22 cellular contexts compared by ENCODE assay signal in genomic region chr2:72114693-72115051, GRCh38. TPM values are rescaled to one million over a fixed set of nuclear protein-coding genes. Genes with fewer than 3 reads are reported as not detected.
DNase-seq lines count a peak whose midpoint lies in the region; ATAC-seq, FAIRE-seq and TF ChIP-seq lines count a peak whose summit lies in the region.
"Had no signal": no experiment of that assay in that cellular context is flagged by ENCODE, and none has a peak within 500 bp of the region (broad histone marks: within the 10 kb centered on the region; RNA-seq: fewer than 3 reads in every experiment).

No MANE protein-coding gene starts in this region.

- H3K56ac ChIP-seq in mesendoderm (ENCODE audit: low read length): no peak overlapping the region

- H4K5ac ChIP-seq in mesendoderm (ENCODE audit: low read length): no peak overlapping the region

- ATAC-seq in A549: peak; percentile 10 to 12; a peak in 3 of 6 replicates

- FAIRE-seq in A549 (lab: Jason Lieb, UNC): no peak
- FAIRE-seq: colon had no signal

- H3K79me1 ChIP-seq in mesendoderm (ENCODE audit: low read length): no peaks in the 10 kb centered on the region

- H3K9me3 Mint-ChIP-seq in chondrocyte (ENCODE audit: low read depth) (no peaks in the 10 kb centered on the region), immature natural killer cell (peaks cover 0 to 3% (median 0%) of the 10 kb centered on the region in 6 donors)
- H3K9me3 Mint-ChIP-seq: activated naive CD4-positive, alpha-beta T cell treated with anti-CD3 and anti-CD28 coated beads for 36 hours; HFFc6 had no signal

- CTCF ChIA-PET in A549 (lab: Yijun Ruan, JAX): interaction anchor here (0.5 to 4.3 kb wide), 7 partner anchors 13 to 1567 kb away, joined by 3 to 13 read pairs (median 6); no protein-coding TSS in a partner anchor

- H3K4me3 ChIP-seq in A549: no peak overlapping the region
- no peak overlapping the region for H3K4me3 ChIP-seq in H7 (ENCODE audit: insufficient read depth, low read depth, low read length)
- no peak overlapping the region for H3K4me3 ChIP-seq in mesendoderm (ENCODE audit: low read length)
- H3K4me3 ChIP-seq: hepatocyte, neural progenitor cell, testis had no signal

- TF ChIP-seq RAD21 in A549 (conservative IDR thresholded peaks at IDR 0.05 in 1 of 2, IDR thresholded peaks at IDR 0.05 in 1 of 2): no peak

- H3K4me3 Mint-ChIP-seq in chondrocyte (ENCODE audit: unreplicated experiment) (no peak overlapping the region), immature natural killer cell (no peak overlapping the region)
- H3K4me3 Mint-ChIP-seq: activated naive CD4-positive, alpha-beta T cell treated with anti-CD3 and anti-CD28 coated beads for 36 hours; CD8-positive, alpha-beta memory T cell; neural progenitor cell had no signal

- H3K18ac ChIP-seq in mesendoderm (ENCODE audit: low read length): no peak overlapping the region

- H3K36me3 ChIP-seq in H7 (replicated peaks; ENCODE audit: control insufficient read depth, insufficient read depth, low read length): no peaks in the 10 kb centered on the region
- H3K36me3 ChIP-seq in mesendoderm (ENCODE audit: control insufficient read depth, insufficient read depth, low read length): no peaks in the 10 kb centered on the region
- H3K36me3 ChIP-seq: neural progenitor cell had no signal

- no peak overlapping the region for H3K23ac ChIP-seq in mesendoderm (ENCODE audit: low read length)

- TF ChIP-seq EP300 in A549 (IDR thresholded peaks at IDR 0.05): no peak

- H3K4me1 Mint-ChIP-seq in chondrocyte (ENCODE audit: low read depth): peaks cover 35% of the 10 kb centered on the region
- H3K4me1 Mint-ChIP-seq in immature natural killer cell: no peaks in the 10 kb centered on the region
- H3K4me1 Mint-ChIP-seq: CD8-positive, alpha-beta memory T cell had no signal

- no peak overlapping the region for H3K9ac ChIP-seq in mesendoderm (ENCODE audit: low read length)
- H3K9ac ChIP-seq: neural progenitor cell had no signal

- H2BK5ac ChIP-seq in mesendoderm (ENCODE audit: low read length): no peak overlapping the region

- no peaks in the 10 kb centered on the region for H3K36me3 Mint-ChIP-seq in chondrocyte (ENCODE audit: low read depth)
- H3K36me3 Mint-ChIP-seq in immature natural killer cell: no peaks in the 10 kb centered on the region
- H3K36me3 Mint-ChIP-seq: CD8-positive, alpha-beta memory T cell; neural progenitor cell had no signal

- TF ChIP-seq POLR2A in A549 (IDR thresholded peaks at IDR 0.05; ENCODE audit: low read length): no peak

- no peak for DNase-seq in A549 (ENCODE audit: low read depth in 1 of 2, low spot score in 1 of 2)
- peak; percentile 47 for DNase-seq in H7
- no peak for DNase-seq in chondrocyte (ENCODE audit: low spot score)
- DNase-seq in mesendoderm: peak; percentile 30
- no peak for DNase-seq in activated gamma-delta T cell (lab: John Stamatoyannopoulos, UW)
- no peak for DNase-seq in NCI-H345 treated with DMSO at 0.1 percent for 48 hours (lab: John Stamatoyannopoulos, UW; ENCODE audit: unreplicated experiment)
- DNase-seq in stimulated activated naive CD4-positive, alpha-beta T cell treated with Interleukin-2 at 50 U/mL for 16 hours (lab: John Stamatoyannopoulos, UW): no peak
- no peak for DNase-seq in immature natural killer cell
- DNase-seq: activated CD4-positive, alpha-beta T cell treated with anti-CD3 and anti-CD28 coated beads, Interleukin-2, amount 50 U/mL, for 1 hour; activated naive CD4-positive, alpha-beta T cell treated with anti-CD3 and anti-CD28 coated beads for 36 hours; activated T-cell treated with anti-CD3 and anti-CD28 coated beads for 4 hours; CD8-positive, alpha-beta memory T cell; midbrain; NCI-H1048; NCI-H524; testis had no signal

- TF ChIP-seq CTCF in A549 (IDR thresholded peaks at IDR 0.05) (no peak), chondrocyte (IDR thresholded peaks at IDR 0.05) (no peak)

- WGBS in A549 (ENCODE audit: missing lambda C conversion rate): 95% methylated on average over 11 of the region's 11 CpGs
- no CpG with 5 or more reads among the region's 11 CpGs for WGBS in mesendoderm (ENCODE audit: extremely low coverage, insufficient coverage, low lambda C conversion rate)

- H2AK5ac ChIP-seq in mesendoderm (ENCODE audit: low read length): no peak overlapping the region

- H3K27me3 ChIP-seq in H7 (ENCODE audit: control insufficient read depth, insufficient read depth, low read length) (no peaks in the 10 kb centered on the region), mesendoderm (ENCODE audit: insufficient read depth, low read length, poor library complexity) (no peaks in the 10 kb centered on the region)
- H3K27me3 ChIP-seq: hepatocyte, neural progenitor cell, testis had no signal

- H3K4me1 ChIP-seq in A549 (peaks cover 33% of the 10 kb centered on the region), mesendoderm (ENCODE audit: control insufficient read depth, low read depth, low read length) (no peaks in the 10 kb centered on the region)
- H3K4me1 ChIP-seq: neural progenitor cell, testis had no signal

- no peaks in the 10 kb centered on the region for H3K79me2 ChIP-seq in mesendoderm (ENCODE audit: control insufficient read depth, insufficient read depth, low read length)
- H3K79me2 ChIP-seq: hepatocyte had no signal

- no peak overlapping the region for H2BK15ac ChIP-seq in mesendoderm (replicated peaks; ENCODE audit: low read depth)

- H3K4ac ChIP-seq in mesendoderm (ENCODE audit: low read depth, low read length): no peak overlapping the region

- H3K27ac ChIP-seq in A549 (peak overlapping the region; percentile 66 to 88; a peak in 5 of 6 replicates), mesendoderm (ENCODE audit: low read depth, low read length) (no peak overlapping the region)
- H3K27ac ChIP-seq: neural progenitor cell, testis, VCaP had no signal

- H3K27ac Mint-ChIP-seq in chondrocyte (ENCODE audit: unreplicated experiment): peak overlapping the region; percentile 93
- H3K27ac Mint-ChIP-seq in immature natural killer cell: no peak overlapping the region
- H3K27ac Mint-ChIP-seq: activated naive CD4-positive, alpha-beta T cell treated with anti-CD3 and anti-CD28 coated beads for 36 hours; CD8-positive, alpha-beta memory T cell; neural progenitor cell had no signal

- no peak overlapping the region for H2BK120ac ChIP-seq in mesendoderm (ENCODE audit: low read depth, low read length)

- POLR2A ChIA-PET in A549 (lab: Yijun Ruan, JAX): interaction anchor here (0.7 kb wide), 1 partner anchor 466 kb away, joined by 4 read pairs; no protein-coding TSS in a partner anchor

- H3K27me3 Mint-ChIP-seq in chondrocyte (ENCODE audit: low read depth) (no peaks in the 10 kb centered on the region), immature natural killer cell (ENCODE audit: low read depth in 3 of 3) (peaks cover 0 to 4% (median 2%) of the 10 kb centered on the region in 3 donors)

- H3K9me3 ChIP-seq in A549: no peaks in the 10 kb centered on the region; the same call in 2 of the 3 replicates
- H3K9me3 ChIP-seq: testis had no signal

- peak overlapping the region; percentile 73; the same call in 2 of the 3 replicates for H3K4me2 ChIP-seq in A549
- no peak overlapping the region for H3K4me2 ChIP-seq in mesendoderm (ENCODE audit: low read length)
- H3K4me2 ChIP-seq: neural progenitor cell had no signal

- H4K8ac ChIP-seq in mesendoderm (ENCODE audit: low read depth, low read length): no peak overlapping the region

TF ChIP-seq in A549, 52 proteins besides CTCF, POLR2A, EP300 and RAD21 (continues in another document):
- no peak for TF ChIP-seq PBX3 (IDR thresholded peaks at IDR 0.05)
- no peak for TF ChIP-seq MAFK (IDR thresholded peaks at IDR 0.05; ENCODE audit: partially characterized antibody)
- TF ChIP-seq REST (IDR thresholded peaks at IDR 0.05): peak; percentile 26; the same call in 1 of the 2 replicates
- no peak for TF ChIP-seq HEYL (CRISPR knock-in tag; IDR thresholded peaks at IDR 0.05)

RNA-seq across cellular contexts. Expression of gene CYP26B1, which starts 33.0 kb away (rescaled TPM):
- 9.7 and 13.4 TPM in 2 replicates for polyA plus RNA-seq in A549 (2011; rRNA removed)
- 14.1 and 17.9 TPM in 2 replicates for polyA plus RNA-seq in A549 (2012; cell fraction: cytosol; rRNA removed)
- polyA plus RNA-seq in A549 (2012; cell fraction: nucleus; rRNA removed): 32.4 and 41.7 TPM in 2 replicates
- 13.0 to 18.9 TPM (median 13.6 TPM) in 3 replicates for polyA plus RNA-seq in A549 (2017; fragmentation: RNase III; extraction: RNeasy Plus Mini Kit Qiagen cat#74134 plus additional on column Dnase treatment)
- 6.5 and 10.8 TPM in 2 replicates for polyA minus RNA-seq in A549 (2011; rRNA and poly(A)+ RNA removed)
- 1.1 and 1.3 TPM in 2 replicates for total RNA-seq in H7 (2014; rRNA removed; shearing (Covaris generic))
- 2.7 to 4.9 TPM (median 4.7 TPM) in 3 replicates for total RNA-seq in chondrocyte
- 0.15 TPM for polyA plus RNA-seq in mesendoderm (2013, experiment 1 of 2)
- polyA plus RNA-seq in mesendoderm (2013, experiment 2 of 2): 0.13 TPM
- polyA plus RNA-seq in immature natural killer cell: not detected
- total RNA-seq: activated naive CD4-positive, alpha-beta T cell treated with anti-CD3 and anti-CD28 coated beads for 36 hours; CD8-positive, alpha-beta memory T cell; T-helper 1 cell treated with Interleukin-12 subunit alpha and Interleukin-12 subunit beta and Interleukin-4 antibody, amounts not matched to agents 30 ng/mL and 1 ng/mL, for 36 hours had no signal
- polyA plus RNA-seq: CD8-positive, alpha-beta memory T cell had no signal

Comparison
In these comparisons a context has a peak if more than half of its experiments do, and no peak if none do; other contexts are left out.
1. DNase-seq: peak in H7 (single experiment) and mesendoderm (single experiment); none in A549 (0 of 2), chondrocyte (single experiment), activated gamma-delta T cell (single experiment), NCI-H345 treated with DMSO at 0.1 percent for 48 hours (single experiment), stimulated activated naive CD4-positive, alpha-beta T cell treated with Interleukin-2 at 50 U/mL for 16 hours (single experiment) and immature natural killer cell (0 of 3).